In the genomic region with DNA sequence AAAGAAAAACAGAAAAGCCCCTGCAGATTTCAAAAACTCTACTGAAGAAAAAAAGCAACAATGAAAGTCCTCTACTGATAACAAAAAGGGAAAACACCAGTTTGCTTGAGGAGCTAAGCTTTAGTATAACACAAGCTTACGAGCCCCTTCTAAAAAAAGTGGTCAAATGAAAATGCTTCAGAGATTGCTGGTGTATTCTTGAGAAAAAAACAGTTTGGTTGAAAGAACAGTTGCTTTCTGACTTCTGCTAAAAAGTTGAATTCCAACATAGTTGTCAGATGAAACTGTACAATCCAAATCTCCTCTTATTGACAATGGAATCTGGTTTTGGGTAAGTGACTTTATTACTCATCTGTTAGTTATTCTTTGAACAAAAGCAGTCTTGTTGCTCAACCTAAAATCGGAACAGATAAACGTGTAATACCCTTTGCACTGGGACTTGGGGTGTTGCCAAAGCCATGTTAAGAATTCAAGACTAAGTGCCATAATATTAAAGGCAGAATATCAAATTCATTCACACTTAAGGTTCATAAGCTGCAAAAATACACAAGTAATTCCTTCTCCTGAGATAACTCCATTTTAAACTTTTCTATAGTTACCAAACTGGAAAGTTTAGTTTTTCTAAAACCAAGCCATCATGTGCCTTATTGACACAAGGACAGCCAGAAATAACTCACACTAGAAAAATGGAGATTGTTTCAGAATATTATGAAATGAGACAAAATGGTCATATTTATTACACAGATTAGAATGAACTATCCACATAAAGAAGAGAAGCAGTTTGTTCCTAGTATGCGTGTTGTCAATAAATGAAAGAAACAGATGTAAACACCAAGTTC, we compare ENCODE assay signal across 9 cellular contexts. TPM values are rescaled to one million over a fixed set of nuclear protein-coding genes. Genes with fewer than 3 reads are reported as not detected.
DNase-seq lines count a peak whose midpoint lies in the region; ATAC-seq and TF ChIP-seq lines count a peak whose summit lies in the region.
"Had no signal": no experiment of that assay in that cellular context is flagged by ENCODE, and none has a peak within 500 bp of the region (broad histone marks: within the 10 kb centered on the region; RNA-seq: fewer than 3 reads in every experiment).

No MANE protein-coding gene starts in this region.

- H3K4me3 ChIP-seq in tibial nerve, result peak overlapping the region in 1 of 4 donors; percentile 15

- ATAC-seq in GM21529 (IDR thresholded peaks at IDR 0.05; ENCODE audit: unreplicated experiment) (peak; percentile 42), esophagus mucosa (peak; percentile 89)

- H3K4me1 ChIP-seq in tibial nerve, result peaks cover 0 to 20% (median 3%) of the 10 kb centered on the region in 4 donors

- peak overlapping the region; percentile 19 to 78 (median 63) for H3K27ac ChIP-seq in tibial nerve
- H3K27ac ChIP-seq: VCaP had no signal

- no peaks in the 10 kb centered on the region for H3K9me3 Mint-ChIP-seq in activated naive CD4-positive, alpha-beta T cell treated with anti-CD3 and anti-CD28 coated beads for 36 hours

- peak; percentile 31 for DNase-seq in GM04504 (ENCODE audit: low read depth)
- DNase-seq in tibial nerve (ENCODE audit: low spot score in 2 of 2), result peak; percentile 18 to 67
- no peak for DNase-seq in stimulated activated CD4-positive, alpha-beta T cell treated with anti-CD3 and anti-CD28 coated beads, Interleukin-12 subunit alpha, Interleukin-12 subunit beta, amount 100 ng/mL, for 4 hours
- DNase-seq in activated naive CD4-positive, alpha-beta T cell treated with anti-CD3 and anti-CD28 coated beads for 36 hours, result no peak
- DNase-seq in CD1c-positive myeloid dendritic cell (ENCODE audit: extremely low spot score), result no peak

- H3K9me3 ChIP-seq in tibial nerve, result no peaks in the 10 kb centered on the region

- peaks cover 5% of the 10 kb centered on the region for H3K4me1 Mint-ChIP-seq in activated naive CD4-positive, alpha-beta T cell treated with anti-CD3 and anti-CD28 coated beads for 36 hours (ENCODE audit: low read depth)

- H3K27ac Mint-ChIP-seq in activated naive CD4-positive, alpha-beta T cell treated with anti-CD3 and anti-CD28 coated beads for 36 hours, result no peak overlapping the region

- TF ChIP-seq RAD21 in Ishikawa (IDR thresholded peaks at IDR 0.05; ENCODE audit: low read depth), result no peak

- H3K36me3 Mint-ChIP-seq in activated naive CD4-positive, alpha-beta T cell treated with anti-CD3 and anti-CD28 coated beads for 36 hours (ENCODE audit: low read depth), result no peaks in the 10 kb centered on the region

- no peaks in the 10 kb centered on the region for H3K27me3 ChIP-seq in tibial nerve

- TF ChIP-seq EP300 in Ishikawa (IDR thresholded peaks at IDR 0.05; ENCODE audit: borderline replicate concordance) (peak; percentile 60; the same call in 1 of the 2 replicates), tibial nerve (IDR thresholded peaks at IDR 0.05) (peak; percentile 63 to 78)

- CTCF ChIA-PET in activated naive CD4-positive, alpha-beta T cell treated with anti-CD3 and anti-CD28 coated beads for 36 hours (lab: Charles Lee), result interaction anchor here (0.7 kb wide), 1 partner anchor 141 kb away, joined by 7 read pairs; no protein-coding TSS in a partner anchor

- peaks cover 13% of the 10 kb centered on the region for H3K27me3 Mint-ChIP-seq in activated naive CD4-positive, alpha-beta T cell treated with anti-CD3 and anti-CD28 coated beads for 36 hours (ENCODE audit: low read depth)

- TF ChIP-seq POLR2A in tibial nerve (IDR thresholded peaks at IDR 0.05), result no peak

- TF ChIP-seq CTCF in tibial nerve (IDR thresholded peaks at IDR 0.05), result no peak

- 21 to 23% methylated on average over 4 of the region's 4 CpGs for WGBS in tibial nerve, 2 donors

- intact Hi-C loops in activated naive CD4-positive, alpha-beta T cell treated with anti-CD3 and anti-CD28 coated beads for 36 hours (cut with micrococcal nuclease), result no loop called here

- no peak overlapping the region for H3K4me3 Mint-ChIP-seq in activated naive CD4-positive, alpha-beta T cell treated with anti-CD3 and anti-CD28 coated beads for 36 hours

- no peaks in the 10 kb centered on the region for H3K36me3 ChIP-seq in tibial nerve

TF ChIP-seq in Ishikawa, 13 proteins besides CTCF, POLR2A, EP300 and RAD21:
- TF ChIP-seq TCF12 (IDR thresholded peaks at IDR 0.05; ENCODE audit: low read depth) (0 out of 2 replicates have a peak, but pooled peaks have one; percentile 16), CREB1 (IDR thresholded peaks at IDR 0.05; ENCODE audit: low read depth) (no peak), CEBPB (IDR thresholded peaks at IDR 0.05) (peak; percentile 80), TEAD4 (IDR thresholded peaks at IDR 0.05) (peak; percentile 67), NFIC (IDR thresholded peaks at IDR 0.05) (peak; percentile 70)

RNA-seq across cellular contexts. Expression of gene SPAG16, which starts 45.3 kb away (rescaled TPM):
- total RNA-seq in esophagus mucosa, result 19.8 TPM
- total RNA-seq in tibial nerve, result 10 to 100 TPM; 25.5 to 42.7 (median 27.8) TPM
- 1 to 10 TPM; 8.4 to 8.8 TPM for total RNA-seq in activated naive CD4-positive, alpha-beta T cell treated with anti-CD3 and anti-CD28 coated beads for 36 hours

Comparison
In these comparisons a context has a peak if more than half of its experiments do, and no peak if none do; other contexts are left out.
1. DNase-seq: peak in GM04504 (single experiment) and tibial nerve (2 of 2); none in stimulated activated CD4-positive, alpha-beta T cell treated with anti-CD3 and anti-CD28 coated beads, Interleukin-12 subunit alpha, Interleukin-12 subunit beta, amount 100 ng/mL, for 4 hours (single experiment), activated naive CD4-positive, alpha-beta T cell treated with anti-CD3 and anti-CD28 coated beads for 36 hours (single experiment) and CD1c-positive myeloid dendritic cell (single experiment).